ENCODE assay signal across 1 cellular context in the genomic region with DNA sequence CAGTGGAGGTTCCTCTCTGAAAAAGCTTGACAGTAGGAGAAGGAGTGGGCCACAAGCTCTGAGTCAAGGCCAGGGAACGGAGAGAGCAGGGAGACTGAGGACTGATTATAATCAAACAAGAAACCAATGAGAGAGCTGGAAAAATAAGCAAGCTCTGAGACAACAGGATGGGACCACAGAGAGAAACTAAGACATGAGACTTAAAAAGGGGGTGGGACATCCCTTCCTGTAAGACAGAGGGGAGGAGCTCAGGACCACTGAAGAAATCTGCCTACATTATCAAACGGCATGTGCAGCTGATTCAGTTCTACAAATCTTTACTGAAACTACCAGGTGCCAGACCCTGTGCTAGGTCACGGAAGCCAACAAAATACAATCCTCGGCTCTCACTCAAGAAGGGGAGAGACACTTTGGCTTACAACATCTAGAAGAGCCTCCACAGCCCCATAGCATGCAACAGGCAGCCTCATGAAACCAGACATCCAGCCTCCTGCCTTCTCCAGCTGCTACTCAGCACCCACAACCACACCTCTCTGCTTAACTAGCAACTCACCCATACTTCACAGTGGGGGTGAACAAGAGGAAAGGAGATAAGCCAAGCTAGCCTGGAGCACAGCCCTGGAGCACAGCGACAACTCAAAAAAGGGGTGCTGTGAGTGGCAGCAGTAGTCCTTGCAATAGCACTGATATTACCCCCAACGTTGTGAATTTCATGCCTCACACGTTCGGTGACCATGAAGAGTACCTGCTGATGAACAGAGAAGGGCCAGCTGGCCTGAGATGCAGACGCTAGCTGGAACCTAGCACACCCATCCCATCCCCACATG.
TF ChIP-seq lines count a peak whose summit lies in the region.

No MANE protein-coding gene starts in this region.

TF ChIP-seq in HEK293, 187 proteins besides CTCF, POLR2A, EP300 and RAD21:
- TF ChIP-seq SCRT2 (tag by site-specific recombination; IDR thresholded peaks at IDR 0.05) = peak; percentile 68
- no peak for TF ChIP-seq TCF7L2 (IDR thresholded peaks at IDR 0.05; ENCODE audit: borderline replicate concordance, low read depth, low read length)
